ENCODE assay signal across 1 cellular context in the genomic region with DNA sequence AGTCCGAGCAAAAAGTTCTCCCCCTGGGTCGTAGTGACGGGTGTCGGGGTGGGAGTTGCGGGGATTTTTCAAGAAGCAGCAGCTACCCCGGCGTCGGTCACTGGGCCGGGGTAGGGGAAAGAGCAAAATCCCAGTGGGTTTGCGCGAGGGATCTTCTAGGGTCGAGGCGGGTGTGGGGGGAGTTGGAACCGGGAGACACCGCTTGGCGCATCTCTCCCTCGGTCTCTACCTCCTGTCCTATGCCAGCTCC.
TF ChIP-seq lines count a peak whose summit lies in the region.

No MANE protein-coding gene starts in this region.

TF ChIP-seq in GM23338, 12 proteins besides CTCF, POLR2A, EP300 and RAD21 (continued from another document):
- TF ChIP-seq, protein P1, sequence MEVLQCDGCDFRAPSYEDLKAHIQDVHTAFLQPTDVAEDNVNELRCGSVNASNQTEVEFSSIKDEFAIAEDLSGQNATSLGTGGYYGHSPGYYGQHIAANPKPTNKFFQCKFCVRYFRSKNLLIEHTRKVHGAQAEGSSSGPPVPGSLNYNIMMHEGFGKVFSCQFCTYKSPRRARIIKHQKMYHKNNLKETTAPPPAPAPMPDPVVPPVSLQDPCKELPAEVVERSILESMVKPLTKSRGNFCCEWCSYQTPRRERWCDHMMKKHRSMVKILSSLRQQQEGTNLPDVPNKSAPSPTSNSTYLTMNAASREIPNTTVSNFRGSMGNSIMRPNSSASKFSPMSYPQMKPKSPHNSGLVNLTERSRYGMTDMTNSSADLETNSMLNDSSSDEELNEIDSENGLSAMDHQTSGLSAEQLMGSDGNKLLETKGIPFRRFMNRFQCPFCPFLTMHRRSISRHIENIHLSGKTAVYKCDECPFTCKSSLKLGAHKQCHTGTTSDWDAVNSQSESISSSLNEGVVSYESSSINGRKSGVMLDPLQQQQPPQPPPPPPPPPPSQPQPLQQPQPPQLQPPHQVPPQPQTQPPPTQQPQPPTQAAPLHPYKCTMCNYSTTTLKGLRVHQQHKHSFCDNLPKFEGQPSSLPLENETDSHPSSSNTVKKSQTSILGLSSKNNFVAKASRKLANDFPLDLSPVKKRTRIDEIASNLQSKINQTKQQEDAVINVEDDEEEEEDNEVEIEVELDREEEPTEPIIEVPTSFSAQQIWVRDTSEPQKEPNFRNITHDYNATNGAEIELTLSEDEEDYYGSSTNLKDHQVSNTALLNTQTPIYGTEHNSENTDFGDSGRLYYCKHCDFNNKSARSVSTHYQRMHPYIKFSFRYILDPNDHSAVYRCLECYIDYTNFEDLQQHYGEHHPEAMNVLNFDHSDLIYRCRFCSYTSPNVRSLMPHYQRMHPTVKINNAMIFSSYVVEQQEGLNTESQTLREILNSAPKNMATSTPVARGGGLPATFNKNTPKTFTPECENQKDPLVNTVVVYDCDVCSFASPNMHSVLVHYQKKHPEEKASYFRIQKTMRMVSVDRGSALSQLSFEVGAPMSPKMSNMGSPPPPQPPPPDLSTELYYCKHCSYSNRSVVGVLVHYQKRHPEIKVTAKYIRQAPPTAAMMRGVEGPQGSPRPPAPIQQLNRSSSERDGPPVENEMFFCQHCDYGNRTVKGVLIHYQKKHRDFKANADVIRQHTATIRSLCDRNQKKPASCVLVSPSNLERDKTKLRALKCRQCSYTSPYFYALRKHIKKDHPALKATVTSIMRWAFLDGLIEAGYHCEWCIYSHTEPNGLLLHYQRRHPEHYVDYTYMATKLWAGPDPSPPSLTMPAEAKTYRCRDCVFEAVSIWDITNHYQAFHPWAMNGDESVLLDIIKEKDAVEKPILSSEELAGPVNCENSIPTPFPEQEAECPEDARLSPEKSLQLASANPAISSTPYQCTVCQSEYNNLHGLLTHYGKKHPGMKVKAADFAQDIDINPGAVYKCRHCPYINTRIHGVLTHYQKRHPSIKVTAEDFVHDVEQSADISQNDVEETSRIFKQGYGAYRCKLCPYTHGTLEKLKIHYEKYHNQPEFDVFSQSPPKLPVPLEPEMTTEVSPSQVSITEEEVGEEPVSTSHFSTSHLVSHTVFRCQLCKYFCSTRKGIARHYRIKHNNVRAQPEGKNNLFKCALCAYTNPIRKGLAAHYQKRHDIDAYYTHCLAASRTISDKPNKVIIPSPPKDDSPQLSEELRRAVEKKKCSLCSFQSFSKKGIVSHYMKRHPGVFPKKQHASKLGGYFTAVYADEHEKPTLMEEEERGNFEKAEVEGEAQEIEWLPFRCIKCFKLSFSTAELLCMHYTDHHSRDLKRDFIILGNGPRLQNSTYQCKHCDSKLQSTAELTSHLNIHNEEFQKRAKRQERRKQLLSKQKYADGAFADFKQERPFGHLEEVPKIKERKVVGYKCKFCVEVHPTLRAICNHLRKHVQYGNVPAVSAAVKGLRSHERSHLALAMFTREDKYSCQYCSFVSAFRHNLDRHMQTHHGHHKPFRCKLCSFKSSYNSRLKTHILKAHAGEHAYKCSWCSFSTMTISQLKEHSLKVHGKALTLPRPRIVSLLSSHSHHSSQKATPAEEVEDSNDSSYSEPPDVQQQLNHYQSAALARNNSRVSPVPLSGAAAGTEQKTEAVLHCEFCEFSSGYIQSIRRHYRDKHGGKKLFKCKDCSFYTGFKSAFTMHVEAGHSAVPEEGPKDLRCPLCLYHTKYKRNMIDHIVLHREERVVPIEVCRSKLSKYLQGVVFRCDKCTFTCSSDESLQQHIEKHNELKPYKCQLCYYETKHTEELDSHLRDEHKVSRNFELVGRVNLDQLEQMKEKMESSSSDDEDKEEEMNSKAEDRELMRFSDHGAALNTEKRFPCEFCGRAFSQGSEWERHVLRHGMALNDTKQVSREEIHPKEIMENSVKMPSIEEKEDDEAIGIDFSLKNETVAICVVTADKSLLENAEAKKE (CRISPR knock-in tag; IDR thresholded peaks at IDR 0.05), result no peak
- TF ChIP-seq EZH2phosphoT487 (IDR thresholded peaks at IDR 0.05; ENCODE audit: unreplicated experiment) (no peak), STAT1 (IDR thresholded peaks at IDR 0.05; ENCODE audit: unreplicated experiment) (no peak), EZH2 (IDR thresholded peaks at IDR 0.05; ENCODE audit: low read depth, unreplicated experiment) (no peak), JUNB (IDR thresholded peaks at IDR 0.05; ENCODE audit: unreplicated experiment) (no peak), ZNF331 (CRISPR knock-in tag; IDR thresholded peaks at IDR 0.05; ENCODE audit: low read depth) (no peak)
- TF ChIP-seq, protein P2, sequence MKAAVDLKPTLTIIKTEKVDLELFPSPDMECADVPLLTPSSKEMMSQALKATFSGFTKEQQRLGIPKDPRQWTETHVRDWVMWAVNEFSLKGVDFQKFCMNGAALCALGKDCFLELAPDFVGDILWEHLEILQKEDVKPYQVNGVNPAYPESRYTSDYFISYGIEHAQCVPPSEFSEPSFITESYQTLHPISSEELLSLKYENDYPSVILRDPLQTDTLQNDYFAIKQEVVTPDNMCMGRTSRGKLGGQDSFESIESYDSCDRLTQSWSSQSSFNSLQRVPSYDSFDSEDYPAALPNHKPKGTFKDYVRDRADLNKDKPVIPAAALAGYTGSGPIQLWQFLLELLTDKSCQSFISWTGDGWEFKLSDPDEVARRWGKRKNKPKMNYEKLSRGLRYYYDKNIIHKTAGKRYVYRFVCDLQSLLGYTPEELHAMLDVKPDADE (IDR thresholded peaks at IDR 0.05), result no peak
TF ChIP-seq in GM23338: peak in this region for 0.
